In genomic region chr6:52670502-52671409, GRCh38 we compare ENCODE assay signal across 8 cellular contexts. TPM values are rescaled to one million over a fixed set of nuclear protein-coding genes. Genes with fewer than 3 reads are reported as not detected.
DNase-seq lines count a peak whose midpoint lies in the region; ATAC-seq, FAIRE-seq and TF ChIP-seq lines count a peak whose summit lies in the region.

Gene TMEM14A, plus strand, starts transcription at chr6:52671113. Its CDS starts 5,990 bp downstream, at chr6:52677103.

- ATAC-seq in HG03175 (IDR thresholded peaks at IDR 0.05; ENCODE audit: unreplicated experiment) (peak; percentile 97), WTC11 (peak; percentile 98)

- H3K27ac Mint-ChIP-seq in WTC11: peak within 1 kb of the TSS; percentile 85; the same call in 1 of the 2 replicates

- 7% methylated on average over 42 of the region's 42 CpGs for WGBS in smooth muscle cell (ENCODE audit: low lambda C conversion rate)

- POLR2A ChIA-PET in AG04450 (lab: Yijun Ruan, JAX): interaction anchor here (0.6 kb wide), 1 partner anchor 211 kb away, joined by 4 read pairs; no protein-coding TSS in a partner anchor
- POLR2A ChIA-PET in WTC11 (lab: Charles Lee): interaction anchor here (0.6 kb wide), 1 partner anchor 54 kb away, joined by 3 read pairs; no protein-coding TSS in a partner anchor

- H3K4me2 ChIP-seq in smooth muscle cell: peak within 1 kb of the TSS; percentile 86

- H3K36me3 ChIP-seq in bronchial epithelial cell (ENCODE audit: control insufficient read depth, insufficient read depth, low read length): no peaks in the 10 kb centered on the region
- H3K36me3 ChIP-seq in smooth muscle cell (ENCODE audit: low read depth): no peaks in the 10 kb centered on the region

- H3K9me3 Mint-ChIP-seq in WTC11: no peaks in the 10 kb centered on the region

- CTCF ChIA-PET in AG04450 (lab: Charles Lee): interaction anchor here (0.8 kb wide), 1 partner anchor 263 kb away, joined by 3 read pairs; no protein-coding TSS in a partner anchor
- CTCF ChIA-PET in WTC11 (lab: Charles Lee): interaction anchor here (0.6 to 1.4 kb wide), 3 partner anchors 95 to 279 kb away, joined by 3 read pairs; partner anchors contain the start of gene TRAM2

- H4K20me1 ChIP-seq in smooth muscle cell (ENCODE audit: low read depth): no peaks in the 10 kb centered on the region

- H3K4me1 Mint-ChIP-seq in WTC11: peaks cover 27% of the 10 kb centered on the region

- H3K4me3 ChIP-seq in AG04450 (ENCODE audit: low read depth, low read length): peak within 1 kb of the TSS; percentile 86
- peak within 1 kb of the TSS; percentile 61 for H3K4me3 ChIP-seq in bronchial epithelial cell (ENCODE audit: low read depth, low read length)
- peak within 1 kb of the TSS; percentile 66 for H3K4me3 ChIP-seq in smooth muscle cell

- TF ChIP-seq POLR2A in GM18951 (IDR thresholded peaks at IDR 0.05; ENCODE audit: extremely low read depth, insufficient read depth, insufficient read length): peak; percentile 90

- H3K27ac ChIP-seq in AG04450 (ENCODE audit: low read depth, low read length) (no peak within 1 kb of the TSS), smooth muscle cell (ENCODE audit: low read depth) (no peak within 1 kb of the TSS)

- H3K9ac ChIP-seq in smooth muscle cell (ENCODE audit: low read depth): peak within 1 kb of the TSS; percentile 10

- H3K4me3 Mint-ChIP-seq in WTC11: peak within 1 kb of the TSS; percentile 87

- no peaks in the 10 kb centered on the region for H3F3A ChIP-seq in smooth muscle cell (ENCODE audit: low read depth)

- peaks cover 6% of the 10 kb centered on the region for H3K79me2 ChIP-seq in smooth muscle cell (ENCODE audit: low read depth)

- H3K9me3 ChIP-seq in AG04450 (ENCODE audit: control insufficient read depth, insufficient read depth, low read length): no peaks in the 10 kb centered on the region
- no peaks in the 10 kb centered on the region for H3K9me3 ChIP-seq in smooth muscle cell (replicated peaks; ENCODE audit: low read depth)

- H3K27me3 Mint-ChIP-seq in WTC11 (ENCODE audit: low read depth): peaks cover 8% of the 10 kb centered on the region

- in situ Hi-C loops in GM18951 (cut with MboI; ENCODE audit: low sequenced_read_pairs, unreplicated experiment): no loop called here

- peaks cover 13% of the 10 kb centered on the region for H3K4me1 ChIP-seq in smooth muscle cell (ENCODE audit: low read depth)

- peak; percentile 81 for DNase-seq in AG04450 (ENCODE audit: low read depth, low spot score)
- peak; percentile 78 for DNase-seq in NCI-H2227 treated with DMSO at 0.1 percent for 48 hours (lab: John Stamatoyannopoulos, UW)
- peak; percentile 99 for DNase-seq in WTC11 (ENCODE audit: low spot score)
- DNase-seq in bronchial epithelial cell (ENCODE audit: low read depth): peak; percentile 88
- peak; percentile 98 for DNase-seq in iPS-NIHi7 (ENCODE audit: extremely low spot score)
- peak; percentile 76 for DNase-seq in smooth muscle cell (lab: John Stamatoyannopoulos, UW; ENCODE audit: unreplicated experiment)

- H3K36me3 Mint-ChIP-seq in WTC11: peaks cover 16% of the 10 kb centered on the region

- no peak for FAIRE-seq in bronchial epithelial cell (lab: Jason Lieb, UNC)

- peak within 1 kb of the TSS; percentile 73 for H2AFZ ChIP-seq in smooth muscle cell (ENCODE audit: low read depth)

- no peak for TF ChIP-seq CTCF in AG04450 (IDR thresholded peaks at IDR 0.05; ENCODE audit: low read depth, low read length)
- TF ChIP-seq CTCF in WTC11 (IDR thresholded peaks at IDR 0.05): no peak
- peak; percentile 2 for TF ChIP-seq CTCF in bronchial epithelial cell (IDR thresholded peaks at IDR 0.05; ENCODE audit: insufficient read depth, low read length, severe bottlenecking)
- TF ChIP-seq CTCF in smooth muscle cell (IDR thresholded peaks at IDR 0.05; ENCODE audit: borderline replicate concordance, insufficient read depth, poor library complexity, severe bottlenecking): no peak

- H3K27me3 ChIP-seq in AG04450 (ENCODE audit: control insufficient read depth, insufficient read depth, low read length) (no peaks in the 10 kb centered on the region), bronchial epithelial cell (ENCODE audit: control insufficient read depth, insufficient read depth, low read length) (no peaks in the 10 kb centered on the region), smooth muscle cell (ENCODE audit: low read depth) (no peaks in the 10 kb centered on the region)

TF ChIP-seq in WTC11, 78 proteins besides CTCF, POLR2A, EP300 and RAD21 (continues in another document):
- TF ChIP-seq USF2 (CRISPR knock-in tag; IDR thresholded peaks at IDR 0.05) (no peak), ZMAT4 (CRISPR knock-in tag; IDR thresholded peaks at IDR 0.05) (no peak), FOXP4 (CRISPR knock-in tag; IDR thresholded peaks at IDR 0.05) (peak; percentile 62; the same call in 1 of the 2 replicates), MAX (CRISPR knock-in tag; IDR thresholded peaks at IDR 0.05) (peak; percentile 90), ZNF416 (CRISPR knock-in tag; IDR thresholded peaks at IDR 0.05) (no peak), PRRX2 (CRISPR knock-in tag; IDR thresholded peaks at IDR 0.05) (no peak), GRHL2 (CRISPR knock-in tag; IDR thresholded peaks at IDR 0.05; ENCODE audit: insufficient replicate concordance, severe bottlenecking) (no peak), SP1 (CRISPR knock-in tag; conservative IDR thresholded peaks at IDR 0.05) (peak; percentile 62), USF1 (CRISPR knock-in tag; IDR thresholded peaks at IDR 0.05) (peak; percentile 37; the same call in 1 of the 2 replicates), GABPB1 (CRISPR knock-in tag; IDR thresholded peaks at IDR 0.05) (peak; percentile 78), FOXP1 (CRISPR knock-in tag; IDR thresholded peaks at IDR 0.05; ENCODE audit: borderline replicate concordance) (peak; percentile 80), NFE2L1 (CRISPR knock-in tag; IDR thresholded peaks at IDR 0.05) (peak; percentile 72; the same call in 1 of the 2 replicates), SMAD4 (CRISPR knock-in tag; IDR thresholded peaks at IDR 0.05) (no peak), ZNF671 (CRISPR knock-in tag; IDR thresholded peaks at IDR 0.05) (no peak), SMAD3 (CRISPR knock-in tag; IDR thresholded peaks at IDR 0.05; ENCODE audit: borderline replicate concordance) (peak; percentile 70; the same call in 1 of the 2 replicates), TEAD1 (CRISPR knock-in tag; IDR thresholded peaks at IDR 0.05) (0 out of 2 replicates have a peak, but pooled peaks have one; percentile 20), ZSCAN18 (CRISPR knock-in tag; IDR thresholded peaks at IDR 0.05) (no peak), ZNF219 (CRISPR knock-in tag; IDR thresholded peaks at IDR 0.05; ENCODE audit: borderline replicate concordance) (no peak)

RNA-seq across cellular contexts. Expression of gene TMEM14A, which starts in this region (rescaled TPM):
- polyA plus RNA-seq in AG04450 (2011; rRNA removed): 33.4 and 55.6 TPM in 2 replicates
- polyA minus RNA-seq in AG04450 (2011; rRNA and poly(A)+ RNA removed): 6.9 and 7.7 TPM in 2 replicates
- 8.7 to 13.6 TPM (median 13.2 TPM) in 3 replicates for total RNA-seq in WTC11 (2021)
- 20.1 and 22.6 TPM in 2 replicates for total RNA-seq in bronchial epithelial cell
- total RNA-seq in smooth muscle cell: 76.5 and 77.7 TPM in 2 replicates
- 59.4 and 68.7 TPM in 2 replicates for polyA plus RNA-seq in smooth muscle cell
